ENCODE assay signal across 17 cellular contexts in genomic region chr7:55449992-55450535, GRCh38.
DNase-seq lines count a peak whose midpoint lies in the region; ATAC-seq, FAIRE-seq and TF ChIP-seq lines count a peak whose summit lies in the region.
"Had no signal": no experiment of that assay in that cellular context is flagged by ENCODE, and none has a peak within 500 bp of the region (broad histone marks: within the 10 kb centered on the region; RNA-seq: fewer than 3 reads in every experiment).

No MANE protein-coding gene starts in this region.

- FAIRE-seq in GM12891 (lab: Jason Lieb, UNC) = no peak
- FAIRE-seq: D721Med, G401.6, H1, HepG2 had no signal

- peaks cover 30% of the 10 kb centered on the region for H3K36me3 Mint-ChIP-seq in memory B cell

- DNase-seq in GM12891 (ENCODE audit: insufficient read length, low spot score) (no peak), memory B cell (ENCODE audit: low spot score in 2 of 2) (no peak), mesenteric fat pad (ENCODE audit: low spot score) (no peak)
- peak; percentile 14 for DNase-seq in stimulated activated CD8-positive, alpha-beta memory T cell treated with anti-CD3 and anti-CD28 coated beads, Interleukin-4, amount 100 ng/mL, for 48 hours
- DNase-seq: BE2C; C1 segment of cervical spinal cord; Caco-2; CD4-positive, alpha-beta T cell; H9; KBM-7 had no signal

- no peak for TF ChIP-seq POLR2A in GM12891 (IDR thresholded peaks at IDR 0.05; ENCODE audit: low read depth, low read length)

- H3K27ac Mint-ChIP-seq in memory B cell = peak overlapping the region; percentile 20

- peaks cover 12% of the 10 kb centered on the region for H3K4me1 Mint-ChIP-seq in memory B cell
- H3K4me1 Mint-ChIP-seq: H9 had no signal

- no peak overlapping the region for H3K4me3 Mint-ChIP-seq in memory B cell
- H3K4me3 Mint-ChIP-seq: CD4-positive, alpha-beta T cell; H9; IgD-negative memory B cell had no signal

- peaks cover 4% of the 10 kb centered on the region for H3K9me3 Mint-ChIP-seq in memory B cell
- H3K9me3 Mint-ChIP-seq: CD4-positive, alpha-beta T cell; H9 had no signal

- ATAC-seq in memory B cell (ENCODE audit: low read depth) = no peak
- no peak for ATAC-seq in HG03175 (IDR thresholded peaks at IDR 0.05; ENCODE audit: unreplicated experiment)
- no peak for ATAC-seq in HG02571 (IDR thresholded peaks at IDR 0.05; ENCODE audit: unreplicated experiment)

- H3K27me3 Mint-ChIP-seq in memory B cell = no peaks in the 10 kb centered on the region
- H3K27me3 Mint-ChIP-seq: CD4-positive, alpha-beta T cell; IgD-negative memory B cell had no signal

TF ChIP-seq in GM12891, 5 proteins besides CTCF, POLR2A, EP300 and RAD21:
- TF ChIP-seq PAX5 (IDR thresholded peaks at IDR 0.05; ENCODE audit: insufficient read depth, low read length, severe bottlenecking) (no peak), POU2F2 (IDR thresholded peaks at IDR 0.05; ENCODE audit: low read depth, low read length) (0 out of 2 replicates have a peak, but pooled peaks have one; percentile 16)
